Comparison of ENCODE assay signal across 8 cellular contexts in genomic region chr15:80404719-80405553, GRCh38. TPM values are rescaled to one million over a fixed set of nuclear protein-coding genes. Genes with fewer than 3 reads are reported as not detected.
DNase-seq lines count a peak whose midpoint lies in the region; ATAC-seq, FAIRE-seq and TF ChIP-seq lines count a peak whose summit lies in the region.

No MANE protein-coding gene starts in this region.

- POLR2A ChIA-PET in activated CD4-positive, alpha-beta T cell treated with anti-CD3 and anti-CD28 coated beads for 36 hours (lab: Charles Lee), result no interaction called here

- H3K27ac Mint-ChIP-seq in activated CD4-positive, alpha-beta T cell treated with anti-CD3 and anti-CD28 coated beads for 36 hours, result no peak overlapping the region
- H3K27ac Mint-ChIP-seq in osteocyte (ENCODE audit: unreplicated experiment), result peak overlapping the region; percentile 67

- DNase-seq in activated CD4-positive, alpha-beta T cell treated with anti-CD3 and anti-CD28 coated beads for 36 hours, result peak; percentile 44
- no peak for DNase-seq in activated CD4-positive, alpha-beta T cell treated with anti-CD3 and anti-CD28 coated beads for 4 hours
- DNase-seq in frontal cortex (ENCODE audit: low spot score in 2 of 2), result peak; percentile 50 to 61
- no peak for DNase-seq in osteocyte (ENCODE audit: extremely low spot score, unreplicated experiment)
- DNase-seq in NCI-H774 (lab: John Stamatoyannopoulos, UW), result no peak
- no peak for DNase-seq in stimulated activated naive CD4-positive, alpha-beta T cell treated with Interleukin-2 at 50 U/mL for 16 hours (lab: John Stamatoyannopoulos, UW)

- H3K4me1 Mint-ChIP-seq in activated CD4-positive, alpha-beta T cell treated with anti-CD3 and anti-CD28 coated beads for 36 hours, result peaks cover 6% of the 10 kb centered on the region
- peaks cover 48% of the 10 kb centered on the region for H3K4me1 Mint-ChIP-seq in osteocyte (ENCODE audit: unreplicated experiment)

- TF ChIP-seq CTCF in osteocyte (IDR thresholded peaks at IDR 0.05), result no peak

- no peaks in the 10 kb centered on the region for H3K36me3 Mint-ChIP-seq in activated CD4-positive, alpha-beta T cell treated with anti-CD3 and anti-CD28 coated beads for 36 hours (ENCODE audit: low read depth)
- H3K36me3 Mint-ChIP-seq in osteocyte (ENCODE audit: unreplicated experiment), result peaks cover 10% of the 10 kb centered on the region

- no peaks in the 10 kb centered on the region for H3K9me3 Mint-ChIP-seq in activated CD4-positive, alpha-beta T cell treated with anti-CD3 and anti-CD28 coated beads for 36 hours (ENCODE audit: low read depth)
- H3K9me3 Mint-ChIP-seq in osteocyte (ENCODE audit: unreplicated experiment), result peaks cover 6% of the 10 kb centered on the region

- no peak for FAIRE-seq in frontal cortex (lab: Jason Lieb, UNC)

- peaks cover 60% of the 10 kb centered on the region for H3K27me3 Mint-ChIP-seq in activated CD4-positive, alpha-beta T cell treated with anti-CD3 and anti-CD28 coated beads for 36 hours
- no peaks in the 10 kb centered on the region for H3K27me3 Mint-ChIP-seq in osteocyte (ENCODE audit: unreplicated experiment)

- H3K4me3 Mint-ChIP-seq in activated CD4-positive, alpha-beta T cell treated with anti-CD3 and anti-CD28 coated beads for 36 hours, result no peak overlapping the region
- H3K4me3 Mint-ChIP-seq in osteocyte (ENCODE audit: unreplicated experiment), result peak overlapping the region; percentile 89

- CTCF ChIA-PET in activated CD4-positive, alpha-beta T cell treated with anti-CD3 and anti-CD28 coated beads for 36 hours (lab: Charles Lee), result no interaction called here

- ATAC-seq in activated CD4-positive, alpha-beta T cell treated with anti-CD3 and anti-CD28 coated beads for 36 hours, result peak; percentile 33
- ATAC-seq in SK-N-SH treated with all-trans-retinoic acid at 6 μM for 48 hours (peak; percentile 69), HG02623 (IDR thresholded peaks at IDR 0.05; ENCODE audit: unreplicated experiment) (no peak)

- intact Hi-C loops in activated CD4-positive, alpha-beta T cell treated with anti-CD3 and anti-CD28 coated beads for 36 hours (cut with DNase I, micrococcal nuclease), result no loop called here

TF ChIP-seq in SK-N-SH treated with all-trans-retinoic acid at 6 μM for 48 hours, 23 proteins besides CTCF, POLR2A, EP300 and RAD21:
- TF ChIP-seq ZNF8 (CRISPR knock-in tag; IDR thresholded peaks at IDR 0.05) (no peak), ZNF565 (CRISPR knock-in tag; conservative IDR thresholded peaks at IDR 0.05; ENCODE audit: low read depth) (no peak), ISL1 (CRISPR knock-in tag; IDR thresholded peaks at IDR 0.05) (no peak), TSHZ2 (CRISPR knock-in tag; IDR thresholded peaks at IDR 0.05) (no peak), POU6F1 (CRISPR knock-in tag; IDR thresholded peaks at IDR 0.05; ENCODE audit: borderline replicate concordance, low read depth) (no peak), BACH2 (CRISPR knock-in tag; IDR thresholded peaks at IDR 0.05; ENCODE audit: borderline replicate concordance) (no peak), ZFP3 (CRISPR knock-in tag; IDR thresholded peaks at IDR 0.05) (no peak), ESRRG (CRISPR knock-in tag; IDR thresholded peaks at IDR 0.05) (no peak)

RNA-seq across cellular contexts. Expression of gene ARNT2, which starts 0.8 kb away (rescaled TPM):
- under 1 TPM; 0.05 to 0.19 TPM for total RNA-seq in activated CD4-positive, alpha-beta T cell treated with anti-CD3 and anti-CD28 coated beads for 36 hours
- total RNA-seq in frontal cortex (43.2 TPM), osteocyte (68.1 and 72.4 TPM in 2 replicates)

Comparison
In these comparisons a context has a peak if more than half of its experiments do, and no peak if none do; other contexts are left out.
1. DNase-seq: peak in activated CD4-positive, alpha-beta T cell treated with anti-CD3 and anti-CD28 coated beads for 36 hours (single experiment) and frontal cortex (2 of 2); none in activated CD4-positive, alpha-beta T cell treated with anti-CD3 and anti-CD28 coated beads for 4 hours (0 of 2), osteocyte (single experiment), NCI-H774 (single experiment) and stimulated activated naive CD4-positive, alpha-beta T cell treated with Interleukin-2 at 50 U/mL for 16 hours (single experiment).
2. RNA of gene ARNT2, which starts 0.8 kb away (total RNA-seq): 68.1 to 72.4 TPM in osteocyte and 43.2 TPM in frontal cortex (single experiment); 0.05 to 0.19 TPM in activated CD4-positive, alpha-beta T cell treated with anti-CD3 and anti-CD28 coated beads for 36 hours; every median in the first group is over 10 times any median in the second.